In the genomic region with DNA sequence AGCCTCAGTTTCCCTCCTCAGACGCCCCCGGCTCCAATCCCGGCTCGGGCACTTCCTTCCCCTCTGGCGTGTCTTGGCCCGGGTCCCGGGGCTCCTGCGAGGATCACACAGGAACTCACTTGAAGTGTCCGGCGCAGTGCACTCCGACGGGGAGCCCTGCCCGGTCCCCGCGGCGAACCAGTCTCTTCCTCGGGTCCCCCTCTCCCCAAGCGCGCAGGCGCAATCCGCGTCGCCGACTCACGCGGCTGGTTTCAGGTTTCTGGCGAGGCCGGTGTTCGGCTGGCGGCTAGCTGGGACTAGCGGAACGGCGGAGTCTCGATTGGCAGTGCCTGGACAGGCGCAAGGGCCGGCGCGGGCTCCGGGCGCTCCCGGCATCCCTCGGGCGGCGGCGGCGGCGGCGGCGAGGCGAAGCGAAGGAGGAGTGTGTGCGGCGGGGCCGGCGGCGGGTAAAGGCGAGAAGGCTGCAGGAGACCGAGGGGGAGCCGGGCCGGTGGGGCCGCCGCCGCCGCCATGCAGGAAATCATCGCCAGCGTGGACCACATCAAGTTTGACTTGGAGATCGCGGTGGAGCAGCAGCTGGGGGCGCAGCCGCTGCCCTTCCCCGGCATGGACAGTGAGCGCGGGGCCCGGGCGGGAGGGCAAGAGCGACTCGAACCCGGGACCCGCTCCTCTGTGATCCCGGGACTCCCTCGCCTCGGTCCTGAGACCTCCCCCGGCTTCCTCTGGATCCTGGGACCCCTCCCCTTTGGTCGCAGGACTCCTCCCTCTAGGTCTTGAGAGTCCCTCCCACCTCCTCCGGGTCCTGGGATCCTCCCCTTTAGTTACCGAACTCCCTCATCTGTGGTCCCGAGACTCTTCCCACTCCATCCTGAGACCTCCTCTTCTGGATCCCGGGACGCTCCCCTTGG, we compare ENCODE assay signal across 8 cellular contexts. TPM values are rescaled to one million over a fixed set of nuclear protein-coding genes. Genes with fewer than 3 reads are reported as not detected.
DNase-seq lines count a peak whose midpoint lies in the region; FAIRE-seq lines count a peak whose summit lies in the region.

Gene CPSF4, plus strand, starts transcription at position 371 of the 908 bp plus-strand sequence. Its CDS starts 140 bp downstream, at position 511.
A gene with protein sequence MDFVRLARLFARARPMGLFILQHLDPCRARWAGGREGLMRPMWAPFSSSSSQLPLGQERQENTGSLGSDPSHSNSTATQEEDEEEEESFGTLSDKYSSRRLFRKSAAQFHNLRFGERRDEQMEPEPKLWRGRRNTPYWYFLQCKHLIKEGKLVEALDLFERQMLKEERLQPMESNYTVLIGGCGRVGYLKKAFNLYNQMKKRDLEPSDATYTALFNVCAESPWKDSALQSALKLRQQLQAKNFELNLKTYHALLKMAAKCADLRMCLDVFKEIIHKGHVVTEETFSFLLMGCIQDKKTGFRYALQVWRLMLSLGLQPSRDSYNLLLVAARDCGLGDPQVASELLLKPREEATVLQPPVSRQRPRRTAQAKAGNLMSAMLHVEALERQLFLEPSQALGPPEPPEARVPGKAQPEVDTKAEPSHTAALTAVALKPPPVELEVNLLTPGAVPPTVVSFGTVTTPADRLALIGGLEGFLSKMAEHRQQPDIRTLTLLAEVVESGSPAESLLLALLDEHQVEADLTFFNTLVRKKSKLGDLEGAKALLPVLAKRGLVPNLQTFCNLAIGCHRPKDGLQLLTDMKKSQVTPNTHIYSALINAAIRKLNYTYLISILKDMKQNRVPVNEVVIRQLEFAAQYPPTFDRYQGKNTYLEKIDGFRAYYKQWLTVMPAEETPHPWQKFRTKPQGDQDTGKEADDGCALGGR (minus strand): TSS at position 226 of the 908 bp plus-strand sequence. CDS start 3,556 bp downstream, outside the sequence.

- H3K4me1 ChIP-seq in HAP-1 (peaks cover 6% of the 10 kb centered on the region), neuron (ENCODE audit: insufficient read depth, low read length) (peaks cover 16% of the 10 kb centered on the region)

- H3K27me3 ChIP-seq in HAP-1 (ENCODE audit: low read depth) (no peaks in the 10 kb centered on the region), MG63 (no peaks in the 10 kb centered on the region), neuron (ENCODE audit: insufficient read depth, low read length) (no peaks in the 10 kb centered on the region)

- H2AFZ ChIP-seq in neuron (ENCODE audit: low read depth, low read length): peak within 1 kb of the TSS; percentile 100

- H3K9me3 ChIP-seq in HAP-1 (no peaks in the 10 kb centered on the region), MG63 (no peaks in the 10 kb centered on the region), neuron (ENCODE audit: low read length) (no peaks in the 10 kb centered on the region)

- peak; percentile 88 for FAIRE-seq in G401.6 (lab: Jason Lieb, UNC)

- H3K4me3 ChIP-seq in HAP-1 (peak within 1 kb of the TSS; percentile 89), MG63 (peak within 1 kb of the TSS; percentile 87), neuron (ENCODE audit: low read length) (peak within 1 kb of the TSS; percentile 99)

- H3K36me3 ChIP-seq in HAP-1 (replicated peaks): peaks cover 37% of the 10 kb centered on the region
- peaks cover 2% of the 10 kb centered on the region; the same call in 1 of the 2 replicates for H3K36me3 ChIP-seq in MG63
- peaks cover 34% of the 10 kb centered on the region for H3K36me3 ChIP-seq in neuron (ENCODE audit: insufficient read depth, low read length)

- DNase-seq in HAP-1 (ENCODE audit: low spot score in 2 of 2) (peak; percentile 90 to 96), MG63 (peak; percentile 91), SIG-M5 (lab: John Stamatoyannopoulos, UW) (peak; percentile 20), foreskin melanocyte (peak; percentile 87), stromal cell of bone marrow (ENCODE audit: low read depth) (peak; percentile 93)
- peak; percentile 85 for DNase-seq in activated gamma-delta T cell treated with anti-CD3 and anti-CD28 coated beads, Interleukin-2, amount 50 U/mL, for 16 hours (ENCODE audit: low read depth)

- in situ Hi-C loops in HAP-1 (cut with MboI; ENCODE audit: low sequenced_read_pairs): no loop called here

RNA-seq across cellular contexts. Expression of gene CPSF4, which starts in this region (rescaled TPM):
- 9.3 and 15.3 TPM in 2 replicates for total RNA-seq in MG63 (2014; rRNA removed; shearing (Covaris generic); ENCODE audit: low replicate concordance)

RNA-seq across cellular contexts. Expression of the second gene that starts in this region (rescaled TPM):
- total RNA-seq in MG63 (2014; rRNA removed; shearing (Covaris generic); ENCODE audit: low replicate concordance): 6.9 and 7.3 TPM in 2 replicates

Comparison
In these comparisons a context has a peak if more than half of its experiments do, and no peak if none do; other contexts are left out.
1. Peak in every context shown above with its lines: DNase-seq and H3K4me3 ChIP-seq.
2. DNase-seq: peak in every context shown above with its lines; median percentile 93 in HAP-1; 93 in stromal cell of bone marrow; 91 in MG63; 87 in foreskin melanocyte; 85 in activated gamma-delta T cell treated with anti-CD3 and anti-CD28 coated beads, Interleukin-2, amount 50 U/mL, for 16 hours; 20 in SIG-M5.